ENCODE assay signal across 30 cellular contexts in genomic region chr12:131314524-131315090, GRCh38.
"Had no signal": no experiment of that assay in that cellular context is flagged by ENCODE, and none has a peak within 500 bp of the region (broad histone marks: within the 10 kb centered on the region; RNA-seq: fewer than 3 reads in every experiment).

No MANE protein-coding gene starts in this region.

- H3K4me3 Mint-ChIP-seq: activated CD4-positive, alpha-beta memory T cell treated with anti-CD3 and anti-CD28 coated beads, Interleukin-2, amount 10 ng/mL, durations not matched to agents 7 days and 5 days; activated CD4-positive, alpha-beta T cell treated with anti-CD3 and anti-CD28 coated beads for 36 hours; activated CD4-positive, alpha-beta T cell treated with anti-CD3 and anti-CD28 coated beads, Interleukin-2, amount 10 ng/mL, durations not matched to agents 24 days and 14 days; activated naive CD8-positive, alpha-beta T cell; activated T-cell treated with anti-CD3 and anti-CD28 coated beads, Interleukin-2, amount 50 U/mL, for 24 hours; activated T-cell treated with anti-CD3 and anti-CD28 coated beads, Interleukin-2, amount 50 U/mL, for 72 hours; central memory CD8-positive, alpha-beta T cell; effector memory CD8-positive, alpha-beta T cell; T-helper 17 cell; T-helper 2 cell treated with Interferon-gamma antibody and Interleukin-4, amounts not matched to agents 5 μg/mL and 100 μg/mL, for 36 hours had no signal

- H3K4me3 ChIP-seq: coronary artery, esophagus muscularis mucosa, gastrocnemius medialis had no signal

- H3K4me1 ChIP-seq: esophagus muscularis mucosa, foreskin keratinocyte, gastrocnemius medialis had no signal

- H3K9me3 ChIP-seq: esophagus muscularis mucosa, gastrocnemius medialis had no signal

- H3K27ac Mint-ChIP-seq: activated CD4-positive, alpha-beta memory T cell treated with anti-CD3 and anti-CD28 coated beads, Interleukin-2, amount 10 ng/mL, durations not matched to agents 7 days and 5 days; activated CD4-positive, alpha-beta T cell treated with anti-CD3 and anti-CD28 coated beads for 36 hours; activated CD4-positive, alpha-beta T cell treated with anti-CD3 and anti-CD28 coated beads, Interleukin-2, amount 10 ng/mL, durations not matched to agents 24 days and 14 days; activated naive CD8-positive, alpha-beta T cell; activated T-cell treated with anti-CD3 and anti-CD28 coated beads, Interleukin-2, amount 50 U/mL, for 24 hours; activated T-cell treated with anti-CD3 and anti-CD28 coated beads, Interleukin-2, amount 50 U/mL, for 72 hours; effector memory CD8-positive, alpha-beta T cell; T-helper 17 cell; T-helper 2 cell treated with Interferon-gamma antibody and Interleukin-4, amounts not matched to agents 5 μg/mL and 100 μg/mL, for 36 hours had no signal

- H3K4me1 Mint-ChIP-seq: T-helper 17 cell had no signal

- H3K27me3 Mint-ChIP-seq: activated CD4-positive, alpha-beta T cell treated with anti-CD3 and anti-CD28 coated beads, Interleukin-2, amount 10 ng/mL, durations not matched to agents 24 days and 14 days had no signal

- H3K27ac ChIP-seq: brain microvascular endothelial cell, coronary artery, esophagus muscularis mucosa, foreskin keratinocyte, gastrocnemius medialis had no signal

- DNase-seq: activated CD4-positive, alpha-beta memory T cell treated with anti-CD3 and anti-CD28 coated beads, Interleukin-2, amount 10 ng/mL, durations not matched to agents 7 days and 5 days; activated CD4-positive, alpha-beta T cell treated with anti-CD3 and anti-CD28 coated beads for 36 hours; activated CD4-positive, CD25-positive, alpha-beta regulatory T cell; activated CD4-positive, CD25-positive, alpha-beta regulatory T cell treated with anti-CD3 and anti-CD28 coated beads, Interleukin-2, amount 50 U/mL, for 72 hours; activated CD8-positive, alpha-beta memory T cell treated with anti-CD3 and anti-CD28 coated beads, Interleukin-2, amount 50 U/mL, for 48 hours; activated gamma-delta T cell; activated naive CD4-positive, alpha-beta T cell; activated naive CD4-positive, alpha-beta T cell treated with anti-CD3 and anti-CD28 coated beads, Interleukin-2, amount 50 U/mL, for 16 hours; activated T-cell treated with anti-CD3 and anti-CD28 coated beads for 4 hours; activated T-cell treated with anti-CD3 and anti-CD28 coated beads, Interleukin-2, amount 50 U/mL, for 24 hours; activated T-cell treated with anti-CD3 and anti-CD28 coated beads, Interleukin-2, amount 50 U/mL, for 72 hours; amniotic stem cell; anterior cingulate cortex; brain microvascular endothelial cell; dermis blood vessel endothelial cell; effector CD4-positive, alpha-beta T cell; effector memory CD8-positive, alpha-beta T cell; erythroblast; foreskin keratinocyte; gastrocnemius medialis; head of caudate nucleus; T-helper 1 cell; T-helper 17 cell; T1000 had no signal

- H3K36me3 Mint-ChIP-seq: activated naive CD8-positive, alpha-beta T cell had no signal

- H3K36me3 ChIP-seq: brain microvascular endothelial cell, esophagus muscularis mucosa, gastrocnemius medialis had no signal
